Comparison of ENCODE assay signal across 9 cellular contexts in the genomic region with DNA sequence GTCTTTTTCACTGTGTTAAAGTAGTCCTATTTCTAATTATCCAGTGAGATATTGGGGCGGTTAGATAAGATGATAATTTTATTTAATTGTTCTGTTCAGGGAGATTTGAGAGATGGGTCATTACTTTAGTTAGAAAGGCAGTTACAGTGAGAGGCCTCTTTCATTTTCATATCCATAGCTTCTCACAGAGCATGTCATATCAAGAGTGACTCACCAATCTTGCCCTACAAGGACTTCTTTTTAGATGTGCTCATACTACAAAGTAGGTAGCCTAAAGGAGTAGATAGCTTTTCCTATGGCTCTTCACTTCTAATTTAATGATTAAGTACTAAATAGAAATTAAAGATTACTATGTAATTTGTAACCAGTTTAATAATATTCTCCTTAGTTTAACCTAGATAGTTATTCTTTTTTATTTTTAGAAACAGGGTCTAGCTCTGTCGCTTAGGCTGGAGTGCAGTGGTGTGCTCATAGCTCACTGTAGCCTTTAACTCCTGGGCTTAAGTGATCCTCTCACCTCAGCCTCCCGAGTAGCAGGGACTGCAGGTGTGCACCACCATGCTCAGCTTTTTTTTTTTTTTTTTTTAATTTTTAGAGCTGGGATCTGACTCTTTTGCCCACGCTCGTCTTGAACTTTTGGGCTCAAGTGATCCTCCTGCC.
A peak's percentile ranks its signal among the peaks of the same experiment; 100 is the strongest.
DNase-seq lines count a peak whose midpoint lies in the region; ATAC-seq and TF ChIP-seq lines count a peak whose summit lies in the region.
"Had no signal": no experiment of that assay in that cellular context is flagged by ENCODE, and none has a peak within 500 bp of the region (broad histone marks: within the 10 kb centered on the region; RNA-seq: fewer than 3 reads in every experiment).

No MANE protein-coding gene starts in this region.

- ATAC-seq in GM18498 (IDR thresholded peaks at IDR 0.05; ENCODE audit: unreplicated experiment) (peak; percentile 99), GM21529 (IDR thresholded peaks at IDR 0.05; ENCODE audit: unreplicated experiment) (peak; percentile 98), HG03575 (IDR thresholded peaks at IDR 0.05; ENCODE audit: extremely low read depth, insufficient number of reproducible peaks, low FRiP score, unreplicated experiment) (peak; percentile 98)

- no peak overlapping the region for H3K27ac ChIP-seq in coronary artery
- H3K27ac ChIP-seq: HL-60 had no signal

- DNase-seq in fibroblast of mammary gland (ENCODE audit: low read depth) = peak; percentile 61
- DNase-seq in RPMI8226 = no peak
- no peak for DNase-seq in coronary artery (ENCODE audit: low spot score)
- no peak for DNase-seq in activated T-cell treated with anti-CD3 and anti-CD28 coated beads, Interleukin-2, amount 50 U/mL, for 1 hour
- DNase-seq in activated CD4-positive, alpha-beta T cell treated with anti-CD3 and anti-CD28 coated beads, Interleukin-2, amount 50 U/mL, for 1 hour = no peak

- TF ChIP-seq CTCF in fibroblast of mammary gland (conservative IDR thresholded peaks at IDR 0.05; ENCODE audit: control insufficient read depth, insufficient read depth, low read depth, low read length) (no peak), coronary artery (IDR thresholded peaks at IDR 0.05) (no peak)

- H3K4me3 ChIP-seq in fibroblast of mammary gland (ENCODE audit: control insufficient read depth, low read depth, low read length) = no peak overlapping the region
- H3K4me3 ChIP-seq in coronary artery = no peak overlapping the region
